33 cellular contexts compared by ENCODE assay signal in the genomic region with DNA sequence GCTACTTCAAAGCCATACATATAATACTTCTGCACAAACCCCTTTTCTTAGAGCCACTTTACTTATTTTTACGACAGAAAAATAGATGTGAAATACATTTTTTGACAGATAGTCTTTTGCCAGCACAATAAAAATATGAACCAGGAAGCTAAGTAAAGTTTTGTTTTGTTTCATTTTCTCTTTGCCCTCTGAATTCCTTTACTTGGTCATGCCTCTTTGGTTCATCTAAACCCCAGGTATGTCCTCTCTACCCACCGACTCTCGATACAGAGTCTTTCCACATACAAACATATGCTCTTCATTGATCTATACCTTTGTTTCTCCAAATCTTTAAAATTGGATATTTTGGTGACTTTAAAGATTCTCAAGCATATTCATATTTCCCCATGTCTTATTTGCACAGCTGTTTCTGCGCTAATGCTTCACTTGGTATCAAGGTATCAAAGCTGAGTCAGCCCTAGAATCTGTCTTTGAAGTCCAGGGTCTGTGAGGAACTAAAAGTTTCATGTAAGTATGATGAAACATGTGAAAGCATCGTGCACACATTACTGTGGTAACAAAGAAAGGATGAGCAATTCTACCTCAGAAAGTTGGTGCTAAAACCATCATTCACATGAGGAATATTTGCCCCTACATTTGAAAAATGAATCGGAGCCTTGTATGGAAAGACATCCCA.
A peak's percentile ranks its signal among the peaks of the same experiment; 100 is the strongest.
DNase-seq lines count a peak whose midpoint lies in the region; ATAC-seq and TF ChIP-seq lines count a peak whose summit lies in the region.
"Had no signal": no experiment of that assay in that cellular context is flagged by ENCODE, and none has a peak within 500 bp of the region (broad histone marks: within the 10 kb centered on the region; RNA-seq: fewer than 3 reads in every experiment).

No MANE protein-coding gene starts in this region.

- H3K79me2 ChIP-seq in MM.1S (ENCODE audit: low read length): no peaks in the 10 kb centered on the region

- no peaks in the 10 kb centered on the region for H3K9me2 ChIP-seq in MM.1S (replicated peaks; ENCODE audit: insufficient read depth, low read length)

- no peaks in the 10 kb centered on the region for H3K27me3 ChIP-seq in GM06990 (replicated peaks; ENCODE audit: control insufficient read depth, insufficient read depth, low read length)
- H3K27me3 ChIP-seq in MM.1S (replicated peaks; ENCODE audit: insufficient read depth, low read length): no peaks in the 10 kb centered on the region
- H3K27me3 ChIP-seq in lower lobe of right lung (ENCODE audit: low read depth): no peaks in the 10 kb centered on the region
- H3K27me3 ChIP-seq: gastroesophageal sphincter, SJSA1, stomach, uterus had no signal

- ATAC-seq in GM21717 (IDR thresholded peaks at IDR 0.05; ENCODE audit: unreplicated experiment) (peak; percentile 73), GM21367 (IDR thresholded peaks at IDR 0.05; ENCODE audit: unreplicated experiment) (no peak), HG02840 (IDR thresholded peaks at IDR 0.05; ENCODE audit: low FRiP score, unreplicated experiment) (no peak), lower lobe of right lung (no peak), GM21619 (IDR thresholded peaks at IDR 0.05; ENCODE audit: unreplicated experiment) (no peak)
- ATAC-seq: gastroesophageal sphincter; HCT116; K562; naive thymus-derived CD8-positive, alpha-beta T cell; psoas muscle; sciatic nerve had no signal

- peaks cover 14% of the 10 kb centered on the region for H3F3A ChIP-seq in MM.1S (ENCODE audit: insufficient read depth, low read length)

- no peaks in the 10 kb centered on the region for H4K20me1 ChIP-seq in MM.1S (ENCODE audit: insufficient read depth, low read length)

- peak overlapping the region; percentile 83 for H2AFZ ChIP-seq in MM.1S (ENCODE audit: low read length)

- peak; percentile 1 for DNase-seq in GM06990 (ENCODE audit: extremely low read depth, insufficient read length)
- peak; percentile 90 for DNase-seq in MM.1S
- DNase-seq in kidney tubule cell (ENCODE audit: low spot score): peak; percentile 3
- DNase-seq in lower lobe of right lung: no peak
- DNase-seq: activated CD4-positive, alpha-beta T cell treated with anti-CD3 and anti-CD28 coated beads for 48 hours; activated CD8-positive, alpha-beta memory T cell treated with anti-CD3 and anti-CD28 coated beads for 24 hours; activated T-cell treated with anti-CD3 and anti-CD28 coated beads for 4 hours; anterior cingulate cortex; CD8-positive, alpha-beta memory T cell; DMS 273 treated with DMSO at 0.1 percent for 48 hours; kidney glomerular epithelial cell; naive thymus-derived CD8-positive, alpha-beta T cell; NCI-H1436; NCI-H2107; NCI-H345; NCI-H774; nucleus accumbens; psoas muscle; stimulated activated CD4-positive, alpha-beta T cell treated with anti-CD3 and anti-CD28 coated beads, Interleukin-4, amount 100 ng/mL, for 1 hour; stomach; T-helper 9 cell; uterus had no signal

- H3K4me1 ChIP-seq in MM.1S (ENCODE audit: low read length) (peaks cover 10% of the 10 kb centered on the region), lower lobe of right lung (no peaks in the 10 kb centered on the region)
- H3K4me1 ChIP-seq: gastroesophageal sphincter, psoas muscle, SJSA1, stomach, uterus had no signal

- H3K9me3 ChIP-seq in MM.1S (replicated peaks; ENCODE audit: insufficient read depth, low read length): no peaks in the 10 kb centered on the region
- H3K9me3 ChIP-seq in lower lobe of right lung: no peaks in the 10 kb centered on the region
- H3K9me3 ChIP-seq: gastroesophageal sphincter, psoas muscle, SJSA1, stomach, uterus had no signal

- intact Hi-C loops in lower lobe of right lung (cut with DNase I): no loop called here

- H3K27ac ChIP-seq in MM.1S (ENCODE audit: low read length) (peak overlapping the region; percentile 66), lower lobe of right lung (no peak overlapping the region)
- H3K27ac ChIP-seq: gastroesophageal sphincter, psoas muscle, RWPE1, SJSA1, stomach, uterus, VCaP had no signal

- no peak overlapping the region for H3K4me3 ChIP-seq in GM06990 (replicated peaks; ENCODE audit: low read depth, low read length)
- H3K4me3 ChIP-seq in MM.1S (ENCODE audit: low read length): peak overlapping the region; percentile 47
- no peak overlapping the region for H3K4me3 ChIP-seq in lower lobe of right lung
- H3K4me3 ChIP-seq: gastroesophageal sphincter, K562, psoas muscle, SJSA1, stomach, uterus had no signal

- peak overlapping the region; percentile 56 for H3K4me2 ChIP-seq in MM.1S (ENCODE audit: low read depth, low read length)

- TF ChIP-seq CTCF in GM06990 (IDR thresholded peaks at IDR 0.05; ENCODE audit: insufficient read depth, low read length, poor library complexity, severe bottlenecking): no peak
- TF ChIP-seq CTCF in MM.1S (IDR thresholded peaks at IDR 0.05; ENCODE audit: low read length): no peak
- TF ChIP-seq CTCF in lower lobe of right lung (IDR thresholded peaks at IDR 0.05): no peak

- H3K9ac ChIP-seq in MM.1S (ENCODE audit: low read length): peak overlapping the region; percentile 44; the same call in 1 of the 2 replicates

- H3K36me3 ChIP-seq in GM06990 (ENCODE audit: control insufficient read depth, insufficient read depth, low read length): no peaks in the 10 kb centered on the region
- H3K36me3 ChIP-seq in MM.1S (replicated peaks; ENCODE audit: insufficient read depth, low read length): no peaks in the 10 kb centered on the region
- H3K36me3 ChIP-seq in lower lobe of right lung: no peaks in the 10 kb centered on the region
- H3K36me3 ChIP-seq: gastroesophageal sphincter, SJSA1, stomach, uterus had no signal
